ENCODE assay signal across 14 cellular contexts in the genomic region with DNA sequence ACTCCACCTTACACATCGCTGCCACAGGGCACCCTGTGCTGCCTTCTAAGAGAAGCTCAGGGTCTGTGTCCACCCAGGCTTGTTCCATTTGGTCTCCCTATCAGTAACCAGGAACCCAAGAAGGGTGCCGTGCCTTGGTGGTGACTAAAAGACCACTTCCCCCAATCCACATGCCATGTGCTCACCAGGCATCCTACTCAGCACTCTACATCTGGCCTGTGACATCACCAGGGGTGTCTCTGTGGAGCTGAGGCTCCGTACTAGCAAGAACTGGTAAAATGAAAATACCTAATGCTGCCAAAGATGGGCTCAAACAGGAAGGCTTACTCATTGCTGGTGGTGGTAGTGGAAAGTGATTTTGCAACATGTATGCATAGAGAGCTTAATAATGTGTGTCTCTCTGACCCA. TPM values are rescaled to one million over a fixed set of nuclear protein-coding genes. Genes with fewer than 3 reads are reported as not detected.
DNase-seq lines count a peak whose midpoint lies in the region; ATAC-seq and TF ChIP-seq lines count a peak whose summit lies in the region.
"Had no signal": no experiment of that assay in that cellular context is flagged by ENCODE, and none has a peak within 500 bp of the region (broad histone marks: within the 10 kb centered on the region; RNA-seq: fewer than 3 reads in every experiment).

No MANE protein-coding gene starts in this region.

- intact Hi-C loops in gastrocnemius medialis (cut with DNase I; ENCODE audit: low total_unique reads), result no loop called here

- no peak for TF ChIP-seq POLR2A in gastrocnemius medialis (IDR thresholded peaks at IDR 0.05)

- peak overlapping the region; percentile 80 to 92 (median 86) for H3K27ac ChIP-seq in gastrocnemius medialis
- H3K27ac ChIP-seq: lower lobe of right lung, prostate gland had no signal

- no peaks in the 10 kb centered on the region for H3K9me3 ChIP-seq in gastrocnemius medialis
- H3K9me3 ChIP-seq: lower lobe of right lung, prostate gland had no signal

- H3K36me3 ChIP-seq in gastrocnemius medialis, result no peaks in the 10 kb centered on the region
- H3K36me3 ChIP-seq: lower lobe of right lung, prostate gland had no signal

- ATAC-seq in gastrocnemius medialis, result peak in 1 of 2 donors; percentile 18
- ATAC-seq: lower lobe of right lung had no signal

- no peak overlapping the region for H3K4me3 ChIP-seq in cardiac fibroblast (replicated peaks in 1 of 2; ENCODE audit: low read depth in 2 of 2, low read length in 2 of 2)
- H3K4me3 ChIP-seq in gastrocnemius medialis, result no peak overlapping the region
- H3K4me3 ChIP-seq: lower lobe of right lung, prostate gland had no signal

- in situ Hi-C loops in gastrocnemius medialis (cut with MboI; ENCODE audit: low sequenced_read_pairs in 4 of 4), result no loop called here

- DNase-seq in NOMO-1 (lab: John Stamatoyannopoulos, UW; ENCODE audit: unreplicated experiment in 2 of 2), result peak; percentile 7 to 29
- no peak for DNase-seq in NOMO-1 treated with dmso at 0.1 percent for 144 hours (lab: John Stamatoyannopoulos, UW; ENCODE audit: unreplicated experiment)
- DNase-seq in NCI-H226, result peak; percentile 29
- peak; percentile 39 to 84 for DNase-seq in cardiac fibroblast (ENCODE audit: low read depth in 2 of 2)
- no peak for DNase-seq in gastrocnemius medialis
- no peak for DNase-seq in NCI-H1417 treated with DMSO at 0.1 percent for 48 hours (lab: John Stamatoyannopoulos, UW)
- DNase-seq in activated CD4-positive, alpha-beta T cell treated with anti-CD3 and anti-CD28 coated beads for 4 hours, result no peak
- DNase-seq in SK-N-DZ (ENCODE audit: low spot score), result no peak
- DNase-seq: 8988T; activated CD4-positive, alpha-beta T cell treated with anti-CD3 and anti-CD28 coated beads for 48 hours; lower lobe of right lung; NCI-H187 had no signal

- H3K27me3 ChIP-seq in gastrocnemius medialis, result no peaks in the 10 kb centered on the region

- peaks cover 42 to 64% of the 10 kb centered on the region in 2 donors for H3K4me1 ChIP-seq in gastrocnemius medialis
- H3K4me1 ChIP-seq: prostate gland had no signal

- TF ChIP-seq CTCF in cardiac fibroblast (IDR thresholded peaks at IDR 0.05; ENCODE audit: low read depth, low read length), result no peak
- TF ChIP-seq CTCF in gastrocnemius medialis (IDR thresholded peaks at IDR 0.05 in 4 of 5, conservative IDR thresholded peaks at IDR 0.05 in 1 of 5), result no peak

RNA-seq across cellular contexts. Expression of gene C10orf71, which starts 19.0 kb away (rescaled TPM):
- total RNA-seq in gastrocnemius medialis, result 100 to 1,000 TPM in 1 of 4 donors, 10 to 100 TPM in 3; 26.5 to 208 (median 69.6) TPM
- polyA plus RNA-seq in SK-N-DZ (2014; cell fraction: cytosol; rRNA removed), result not detected in 2 replicates
- not detected in 2 replicates for polyA plus RNA-seq in SK-N-DZ (2014; cell fraction: nucleus; rRNA removed)
- total RNA-seq: fibroblast of lung, lower lobe of right lung had no signal
- polyA plus RNA-seq: fibroblast of lung had no signal

Comparison
In these comparisons a context has a peak if more than half of its experiments do, and no peak if none do; other contexts are left out.
1. DNase-seq: peak in NOMO-1 (2 of 2), NCI-H226 (single experiment) and cardiac fibroblast (2 of 2); none in NOMO-1 treated with dmso at 0.1 percent for 144 hours (single experiment), gastrocnemius medialis (0 of 2), NCI-H1417 treated with DMSO at 0.1 percent for 48 hours (single experiment), activated CD4-positive, alpha-beta T cell treated with anti-CD3 and anti-CD28 coated beads for 4 hours (0 of 2) and SK-N-DZ (single experiment).